1 cellular context compared by ENCODE assay signal in genomic region chr20:3749689-3750639, GRCh38.
TF ChIP-seq lines count a peak whose summit lies in the region.

No MANE protein-coding gene starts in this region.

TF ChIP-seq in WTC11, 78 proteins besides CTCF, POLR2A, EP300 and RAD21 (continued from another document):
- TF ChIP-seq AFF4 (CRISPR knock-in tag; IDR thresholded peaks at IDR 0.05; ENCODE audit: borderline replicate concordance) (no peak), ZNF416 (CRISPR knock-in tag; IDR thresholded peaks at IDR 0.05) (no peak), CREB1 (CRISPR knock-in tag; IDR thresholded peaks at IDR 0.05) (0 out of 2 replicates have a peak, but pooled peaks have one; percentile 33), E2F1 (CRISPR knock-in tag; IDR thresholded peaks at IDR 0.05) (no peak), ELF4 (CRISPR knock-in tag; IDR thresholded peaks at IDR 0.05; ENCODE audit: low read depth) (0 out of 2 replicates have a peak, but pooled peaks have one; percentile 37), CREM (CRISPR knock-in tag; IDR thresholded peaks at IDR 0.05) (0 out of 2 replicates have a peak, but pooled peaks have one; percentile 57), ATF1 (CRISPR knock-in tag; IDR thresholded peaks at IDR 0.05) (no peak), OVOL2 (CRISPR knock-in tag; IDR thresholded peaks at IDR 0.05; ENCODE audit: borderline replicate concordance) (no peak), ZNF281 (CRISPR knock-in tag; IDR thresholded peaks at IDR 0.05) (no peak), GTF2I (CRISPR knock-in tag; conservative IDR thresholded peaks at IDR 0.05) (no peak), NFYB (CRISPR knock-in tag; conservative IDR thresholded peaks at IDR 0.05; ENCODE audit: low read depth) (no peak), RORB (CRISPR knock-in tag; IDR thresholded peaks at IDR 0.05) (no peak), GRHL2 (CRISPR knock-in tag; IDR thresholded peaks at IDR 0.05; ENCODE audit: insufficient replicate concordance, severe bottlenecking) (no peak), MXD4 (CRISPR knock-in tag; IDR thresholded peaks at IDR 0.05; ENCODE audit: borderline replicate concordance) (no peak), EMX1 (CRISPR knock-in tag; IDR thresholded peaks at IDR 0.05) (no peak), PRDM15 (CRISPR knock-in tag; IDR thresholded peaks at IDR 0.05) (no peak), FOXJ3 (CRISPR knock-in tag; IDR thresholded peaks at IDR 0.05; ENCODE audit: borderline replicate concordance) (no peak), TCF7 (CRISPR knock-in tag; IDR thresholded peaks at IDR 0.05; ENCODE audit: low read depth) (no peak), USF2 (CRISPR knock-in tag; IDR thresholded peaks at IDR 0.05) (0 out of 2 replicates have a peak, but pooled peaks have one; percentile 12), ZNF317 (CRISPR knock-in tag; IDR thresholded peaks at IDR 0.05; ENCODE audit: borderline replicate concordance, low read depth) (0 out of 2 replicates have a peak, but pooled peaks have one; percentile 20), AR (CRISPR knock-in tag; IDR thresholded peaks at IDR 0.05) (no peak), SMAD3 (CRISPR knock-in tag; IDR thresholded peaks at IDR 0.05; ENCODE audit: borderline replicate concordance) (no peak), ETV6 (CRISPR knock-in tag; IDR thresholded peaks at IDR 0.05) (no peak), FOXP1 (CRISPR knock-in tag; IDR thresholded peaks at IDR 0.05; ENCODE audit: borderline replicate concordance) (peak; percentile 56; the same call in 1 of the 2 replicates), NR1H2 (CRISPR knock-in tag; IDR thresholded peaks at IDR 0.05) (no peak), ZNF263 (CRISPR knock-in tag; IDR thresholded peaks at IDR 0.05; ENCODE audit: low read depth) (no peak; the same call in 1 of the 2 replicates), MLX (CRISPR knock-in tag; IDR thresholded peaks at IDR 0.05) (no peak), KAT7 (CRISPR knock-in tag; IDR thresholded peaks at IDR 0.05; ENCODE audit: borderline replicate concordance) (no peak), ZNF671 (CRISPR knock-in tag; IDR thresholded peaks at IDR 0.05) (no peak; the same call in 1 of the 2 replicates), ZNF396 (CRISPR knock-in tag; IDR thresholded peaks at IDR 0.05; ENCODE audit: borderline replicate concordance) (no peak), NR2C2 (CRISPR knock-in tag; IDR thresholded peaks at IDR 0.05) (no peak), ZBTB21 (CRISPR knock-in tag; IDR thresholded peaks at IDR 0.05; ENCODE audit: borderline replicate concordance) (peak; percentile 45; the same call in 1 of the 2 replicates), ZNF232 (CRISPR knock-in tag; IDR thresholded peaks at IDR 0.05) (no peak), ATF3 (CRISPR knock-in tag; conservative IDR thresholded peaks at IDR 0.05) (no peak), SP1 (CRISPR knock-in tag; conservative IDR thresholded peaks at IDR 0.05) (peak; percentile 71), GABPB1 (CRISPR knock-in tag; IDR thresholded peaks at IDR 0.05) (no peak), ZNF425 (CRISPR knock-in tag; conservative IDR thresholded peaks at IDR 0.05) (no peak)
